14 cellular contexts compared by ENCODE assay signal in genomic region chr2:166959556-166959955, GRCh38.
"Had no signal": no experiment of that assay in that cellular context is flagged by ENCODE, and none has a peak within 500 bp of the region (broad histone marks: within the 10 kb centered on the region; RNA-seq: fewer than 3 reads in every experiment).

No MANE protein-coding gene starts in this region.

- H3K4me3 Mint-ChIP-seq: naive thymus-derived CD4-positive, alpha-beta T cell; type B pancreatic cell had no signal

- H2AFZ ChIP-seq: parathyroid adenoma had no signal

- ATAC-seq: heart left ventricle; naive thymus-derived CD4-positive, alpha-beta T cell had no signal

- DNase-seq: dermis blood vessel endothelial cell; heart left ventricle; hippocampal formation; kidney glomerular epithelial cell; mammary epithelial cell; naive thymus-derived CD4-positive, alpha-beta T cell; occipital lobe; stimulated activated CD4-positive, alpha-beta T cell treated with anti-CD3 and anti-CD28 coated beads, Interleukin-2, amount 100 ng/mL, for 48 hours; stimulated activated naive CD4-positive, alpha-beta T cell treated with Interleukin-2 at 50 U/mL for 16 hours; thyroid gland had no signal

- H3K27me3 ChIP-seq: heart left ventricle, thyroid gland had no signal

- H3K36me3 Mint-ChIP-seq: naive thymus-derived CD4-positive, alpha-beta T cell; type B pancreatic cell had no signal

- H3K79me2 ChIP-seq: parathyroid adenoma had no signal

- H3K4me2 ChIP-seq: smooth muscle cell had no signal

- H3K27ac ChIP-seq: heart left ventricle, parathyroid adenoma, prostate gland, thyroid gland had no signal

- H3K4me1 ChIP-seq: parathyroid adenoma, prostate gland, thyroid gland had no signal

- H3K9me3 Mint-ChIP-seq: type B pancreatic cell had no signal

- H3K27ac Mint-ChIP-seq: naive thymus-derived CD4-positive, alpha-beta T cell; type B pancreatic cell had no signal

- H3K36me3 ChIP-seq: heart left ventricle, prostate gland, thyroid gland had no signal

- H3K4me3 ChIP-seq: heart left ventricle, prostate gland, smooth muscle cell, thyroid gland had no signal
